ENCODE assay signal across 30 cellular contexts in genomic region chrX:96481831-96482230, GRCh38.
"Had no signal": no experiment of that assay in that cellular context is flagged by ENCODE, and none has a peak within 500 bp of the region (broad histone marks: within the 10 kb centered on the region; RNA-seq: fewer than 3 reads in every experiment).

No MANE protein-coding gene starts in this region.

- H3K4me3 Mint-ChIP-seq: naive thymus-derived CD8-positive, alpha-beta T cell; nephron; neural crest cell; stimulated activated naive B cell treated with anti-CD40 and anti-IgM and Interleukin-4, amounts not matched to agents 10 μg/mL and 1 μg/mL and 100 μg/mL, for 72 hours had no signal

- H3K36me3 Mint-ChIP-seq: naive thymus-derived CD8-positive, alpha-beta T cell; stimulated activated naive B cell treated with anti-CD40 and anti-IgM and Interleukin-4, amounts not matched to agents 10 μg/mL and 1 μg/mL and 100 μg/mL, for 72 hours had no signal

- ATAC-seq: left colon; left lung; lower lobe of right lung; naive thymus-derived CD8-positive, alpha-beta T cell; pancreas; right cardiac atrium; sciatic nerve; stimulated activated naive B cell treated with anti-CD40 and anti-IgM and Interleukin-4, amounts not matched to agents 10 μg/mL and 1 μg/mL and 100 μg/mL, for 72 hours; stimulated activated naive CD8-positive, alpha-beta T cell treated with anti-CD3 and anti-CD28 coated beads, Interleukin-15, Interleukin-2, amounts not matched to agents 100 U/mL and 50 U/mL, for 24 hours had no signal

- DNase-seq: hippocampal formation; kidney; left colon; left lung; lower lobe of right lung; mammary epithelial cell; mesenchymal stem cell; naive thymus-derived CD8-positive, alpha-beta T cell; nucleus accumbens; pancreas; posterior cingulate gyrus; retina; right cardiac atrium; stimulated activated CD4-positive, alpha-beta T cell treated with anti-CD3 and anti-CD28 coated beads, Interleukin-12 subunit alpha, Interleukin-12 subunit beta, amount 100 ng/mL, for 4 hours; stimulated activated CD4-positive, alpha-beta T cell treated with anti-CD3 and anti-CD28 coated beads, Interleukin-15, amount 100 ng/mL, for 24 hours; stimulated activated CD4-positive, alpha-beta T cell treated with anti-CD3 and anti-CD28 coated beads, Interleukin-2, amount 100 ng/mL, for 24 hours; stimulated activated CD4-positive, alpha-beta T cell treated with anti-CD3 and anti-CD28 coated beads, Interleukin-4, amount 100 ng/mL, for 1 hour; stimulated activated naive B cell treated with anti-CD40 and anti-IgM and Interleukin-4, amounts not matched to agents 10 μg/mL and 1 μg/mL and 100 μg/mL, for 72 hours; stimulated activated naive CD8-positive, alpha-beta T cell treated with anti-CD3 and anti-CD28 coated beads, Interleukin-15, Interleukin-2, amounts not matched to agents 100 U/mL and 50 U/mL, for 24 hours; stomach; tibial artery; upper lobe of left lung had no signal

- H3K4me3 ChIP-seq: left lung, lower lobe of right lung, pancreas, prostate gland, skin epidermis, stomach, suprapubic skin, thoracic aorta, tibial artery, upper lobe of left lung, vagina had no signal

- H3K36me3 ChIP-seq: left lung, lower lobe of right lung, pancreas, prostate gland, stomach, suprapubic skin, thoracic aorta, tibial artery, upper lobe of left lung, vagina had no signal

- H3K9me3 Mint-ChIP-seq: nephron; stimulated activated naive B cell treated with anti-CD40 and anti-IgM and Interleukin-4, amounts not matched to agents 10 μg/mL and 1 μg/mL and 100 μg/mL, for 72 hours had no signal

- H3K4me1 ChIP-seq: left lung, lower lobe of right lung, pancreas, prostate gland, stomach, suprapubic skin, tibial artery, upper lobe of left lung, vagina had no signal

- H3K27me3 ChIP-seq: left lung, stomach, suprapubic skin, tibial artery, upper lobe of left lung, vagina had no signal

- H3K27me3 Mint-ChIP-seq: stimulated activated naive B cell treated with anti-CD40 and anti-IgM and Interleukin-4, amounts not matched to agents 10 μg/mL and 1 μg/mL and 100 μg/mL, for 72 hours had no signal

- H3K27ac Mint-ChIP-seq: nephron; stimulated activated naive B cell treated with anti-CD40 and anti-IgM and Interleukin-4, amounts not matched to agents 10 μg/mL and 1 μg/mL and 100 μg/mL, for 72 hours had no signal

- H3K27ac ChIP-seq: left lung, lower lobe of right lung, pancreas, prostate gland, skin epidermis, stomach, suprapubic skin, thoracic aorta, tibial artery, upper lobe of left lung, vagina had no signal

- H3K4me1 Mint-ChIP-seq: naive thymus-derived CD8-positive, alpha-beta T cell; nephron; neural crest cell; stimulated activated naive B cell treated with anti-CD40 and anti-IgM and Interleukin-4, amounts not matched to agents 10 μg/mL and 1 μg/mL and 100 μg/mL, for 72 hours had no signal
